In the genomic region with DNA sequence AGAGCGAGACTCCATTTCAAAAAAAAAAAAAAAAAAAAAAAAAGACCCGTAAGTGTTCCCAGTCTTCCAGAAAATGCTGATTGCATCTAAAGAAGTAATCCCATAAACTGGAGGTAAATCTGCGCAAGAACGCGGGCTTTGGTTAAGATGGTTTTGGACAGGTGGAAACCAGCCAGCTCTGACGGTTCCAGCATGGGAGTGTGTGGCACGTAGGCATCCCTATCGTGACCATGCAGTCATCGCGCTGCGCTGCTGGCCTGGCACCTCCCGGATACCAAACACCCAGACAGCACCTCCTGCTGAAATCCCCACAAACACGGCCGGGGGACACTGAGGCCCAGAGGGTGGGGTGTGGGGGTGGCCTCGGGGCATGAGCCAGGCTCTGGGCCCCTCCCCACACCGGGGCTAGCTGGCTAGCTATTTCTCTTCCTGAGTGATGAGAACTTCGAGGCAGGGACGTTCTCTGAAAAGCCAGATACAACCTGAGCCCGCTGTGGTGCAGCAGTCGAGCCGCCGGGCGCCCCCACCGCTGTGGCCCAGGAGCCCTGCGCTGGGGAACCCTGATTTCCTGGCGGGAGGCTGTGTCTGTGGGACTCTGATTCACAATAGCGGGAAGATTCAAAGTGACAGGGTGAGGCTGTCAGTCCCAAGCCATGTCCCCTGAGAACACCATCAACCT, we compare ENCODE assay signal across 18 cellular contexts. TPM values are rescaled to one million over a fixed set of nuclear protein-coding genes. Genes with fewer than 3 reads are reported as not detected.
DNase-seq lines count a peak whose midpoint lies in the region; ATAC-seq and TF ChIP-seq lines count a peak whose summit lies in the region.
"Had no signal": no experiment of that assay in that cellular context is flagged by ENCODE, and none has a peak within 500 bp of the region (broad histone marks: within the 10 kb centered on the region; RNA-seq: fewer than 3 reads in every experiment).

No MANE protein-coding gene starts in this region.

- H3K27me3 Mint-ChIP-seq in WTC11 (ENCODE audit: low read depth) = no peaks in the 10 kb centered on the region; the same call in none of the 2 replicates
- no peaks in the 10 kb centered on the region for H3K27me3 Mint-ChIP-seq in naive thymus-derived CD4-positive, alpha-beta T cell

- intact Hi-C loops in naive thymus-derived CD4-positive, alpha-beta T cell (cut with micrococcal nuclease) = loop anchor here in 1 of 2 donors (5.0 kb wide), 1 partner anchor 41 kb away; no protein-coding TSS in a partner anchor

- POLR2A ChIA-PET in WTC11 (lab: Charles Lee) = interaction anchor here (0.8 to 1.4 kb wide), 3 partner anchors 9 to 14 kb away, joined by 3 to 8 read pairs (median 5); no protein-coding TSS in a partner anchor
- POLR2A ChIA-PET in naive thymus-derived CD4-positive, alpha-beta T cell (lab: Charles Lee) = interaction anchor here (0.6 kb wide), 1 partner anchor 116 kb away, joined by 3 read pairs; no protein-coding TSS in a partner anchor

- H3K4me3 ChIP-seq in naive thymus-derived CD4-positive, alpha-beta T cell (ENCODE audit: low read length) = no peak overlapping the region
- H3K4me3 ChIP-seq: SK-N-MC, testis had no signal

- peaks cover 32% of the 10 kb centered on the region for H3K4me1 Mint-ChIP-seq in WTC11
- H3K4me1 Mint-ChIP-seq in naive thymus-derived CD4-positive, alpha-beta T cell = peaks cover 6 to 9% (median 8%) of the 10 kb centered on the region in 7 donors

- CTCF ChIA-PET in WTC11 (lab: Charles Lee) = interaction anchor here (0.6 to 2.1 kb wide), 13 partner anchors 10 to 623 kb away, joined by 3 to 17 read pairs (median 4); no protein-coding TSS in a partner anchor
- CTCF ChIA-PET in naive thymus-derived CD4-positive, alpha-beta T cell (lab: Charles Lee) = no interaction called here

- peak overlapping the region; percentile 84 for H3K27ac Mint-ChIP-seq in WTC11
- H3K27ac Mint-ChIP-seq in naive thymus-derived CD4-positive, alpha-beta T cell = peak overlapping the region in 3 of 9 donors; percentile 6 to 45 (median 31)
- H3K27ac Mint-ChIP-seq: activated T-helper 1 cell treated with anti-CD3 and anti-CD28 coated beads, Interleukin-12 subunit alpha, Interleukin-12 subunit beta, Interleukin-2, Interleukin-4 antibody, amounts not matched to agents 30 ng/mL and 10 ng/mL and 1 ng/mL, durations not matched to agents 14 hours and 24 hours and 36 hours had no signal

- H3K36me3 Mint-ChIP-seq in WTC11 = no peaks in the 10 kb centered on the region; the same call in 1 of the 2 replicates
- H3K36me3 Mint-ChIP-seq in naive thymus-derived CD4-positive, alpha-beta T cell = no peaks in the 10 kb centered on the region

- H3K9me3 Mint-ChIP-seq in WTC11 = peaks cover 5% of the 10 kb centered on the region; the same call in 1 of the 2 replicates
- H3K9me3 Mint-ChIP-seq in naive thymus-derived CD4-positive, alpha-beta T cell = peaks cover 0 to 4% (median 0%) of the 10 kb centered on the region in 11 donors
- H3K9me3 Mint-ChIP-seq: activated T-helper 1 cell treated with anti-CD3 and anti-CD28 coated beads, Interleukin-12 subunit alpha, Interleukin-12 subunit beta, Interleukin-2, Interleukin-4 antibody, amounts not matched to agents 30 ng/mL and 10 ng/mL and 1 ng/mL, durations not matched to agents 14 hours and 24 hours and 36 hours; IgD-negative memory B cell; nephron had no signal

- no peak for TF ChIP-seq CTCF in WTC11 (IDR thresholded peaks at IDR 0.05)

- no peak overlapping the region for H3K27ac ChIP-seq in naive thymus-derived CD4-positive, alpha-beta T cell (ENCODE audit: low read depth, low read length)
- H3K27ac ChIP-seq: C4-2B, SK-N-MC, testis had no signal

- H3K9me3 ChIP-seq in naive thymus-derived CD4-positive, alpha-beta T cell (ENCODE audit: control insufficient read depth in 2 of 3, low read length in 3 of 3) = no peaks in the 10 kb centered on the region
- H3K9me3 ChIP-seq: testis had no signal

- no peaks in the 10 kb centered on the region for H3K27me3 ChIP-seq in naive thymus-derived CD4-positive, alpha-beta T cell (ENCODE audit: control insufficient read depth in 2 of 2, insufficient read depth in 2 of 2, low read length in 2 of 2)
- H3K27me3 ChIP-seq: testis had no signal

- ATAC-seq in WTC11 (no peak; the same call in 1 of the 2 replicates), HG02571 (IDR thresholded peaks at IDR 0.05; ENCODE audit: unreplicated experiment) (no peak), GM21825 (IDR thresholded peaks at IDR 0.05; ENCODE audit: unreplicated experiment) (no peak)
- ATAC-seq in naive thymus-derived CD4-positive, alpha-beta T cell = peak; percentile 24

- no peaks in the 10 kb centered on the region for H3K4me1 ChIP-seq in naive thymus-derived CD4-positive, alpha-beta T cell (ENCODE audit: control insufficient read depth in 2 of 2, insufficient read depth in 2 of 2, low read length in 2 of 2)

- no peak overlapping the region for H3K4me3 Mint-ChIP-seq in WTC11
- H3K4me3 Mint-ChIP-seq in naive thymus-derived CD4-positive, alpha-beta T cell = no peak overlapping the region
- H3K4me3 Mint-ChIP-seq: activated T-helper 1 cell treated with anti-CD3 and anti-CD28 coated beads, Interleukin-12 subunit alpha, Interleukin-12 subunit beta, Interleukin-2, Interleukin-4 antibody, amounts not matched to agents 30 ng/mL and 10 ng/mL and 1 ng/mL, durations not matched to agents 14 hours and 24 hours and 36 hours; H9; nephron had no signal

- DNase-seq in COLO668 (lab: John Stamatoyannopoulos, UW; ENCODE audit: unreplicated experiment) = peak; percentile 24
- peak; percentile 34 for DNase-seq in G401 (ENCODE audit: low spot score)
- DNase-seq in WTC11 (ENCODE audit: low spot score) = no peak
- DNase-seq in naive thymus-derived CD4-positive, alpha-beta T cell = no peak
- DNase-seq in activated T-cell treated with anti-CD3 and anti-CD28 coated beads for 4 hours = no peak
- DNase-seq: activated CD4-positive, alpha-beta T cell treated with anti-CD3 and anti-CD28 coated beads, Interleukin-2, amount 50 U/mL, for 4 hours; amniotic stem cell; EL; H9; NCI-H446; testis had no signal

- in situ Hi-C loops in G401 (cut with HindIII; ENCODE audit: low sequenced_read_pairs) = loop anchor here (10.0 kb wide), 1 partner anchor 93 kb away; a partner anchor contains a TSS

- no peaks in the 10 kb centered on the region for H3K36me3 ChIP-seq in naive thymus-derived CD4-positive, alpha-beta T cell (ENCODE audit: control insufficient read depth in 2 of 3, insufficient read depth in 3 of 3, low read length in 3 of 3)

TF ChIP-seq in WTC11, 78 proteins besides CTCF, POLR2A, EP300 and RAD21:
- TF ChIP-seq, protein P1, sequence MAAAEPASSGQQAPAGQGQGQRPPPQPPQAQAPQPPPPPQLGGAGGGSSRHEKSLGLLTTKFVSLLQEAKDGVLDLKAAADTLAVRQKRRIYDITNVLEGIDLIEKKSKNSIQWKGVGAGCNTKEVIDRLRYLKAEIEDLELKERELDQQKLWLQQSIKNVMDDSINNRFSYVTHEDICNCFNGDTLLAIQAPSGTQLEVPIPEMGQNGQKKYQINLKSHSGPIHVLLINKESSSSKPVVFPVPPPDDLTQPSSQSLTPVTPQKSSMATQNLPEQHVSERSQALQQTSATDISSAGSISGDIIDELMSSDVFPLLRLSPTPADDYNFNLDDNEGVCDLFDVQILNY (CRISPR knock-in tag; IDR thresholded peaks at IDR 0.05) = peak; percentile 28; the same call in 1 of the 2 replicates
- TF ChIP-seq, protein P2, sequence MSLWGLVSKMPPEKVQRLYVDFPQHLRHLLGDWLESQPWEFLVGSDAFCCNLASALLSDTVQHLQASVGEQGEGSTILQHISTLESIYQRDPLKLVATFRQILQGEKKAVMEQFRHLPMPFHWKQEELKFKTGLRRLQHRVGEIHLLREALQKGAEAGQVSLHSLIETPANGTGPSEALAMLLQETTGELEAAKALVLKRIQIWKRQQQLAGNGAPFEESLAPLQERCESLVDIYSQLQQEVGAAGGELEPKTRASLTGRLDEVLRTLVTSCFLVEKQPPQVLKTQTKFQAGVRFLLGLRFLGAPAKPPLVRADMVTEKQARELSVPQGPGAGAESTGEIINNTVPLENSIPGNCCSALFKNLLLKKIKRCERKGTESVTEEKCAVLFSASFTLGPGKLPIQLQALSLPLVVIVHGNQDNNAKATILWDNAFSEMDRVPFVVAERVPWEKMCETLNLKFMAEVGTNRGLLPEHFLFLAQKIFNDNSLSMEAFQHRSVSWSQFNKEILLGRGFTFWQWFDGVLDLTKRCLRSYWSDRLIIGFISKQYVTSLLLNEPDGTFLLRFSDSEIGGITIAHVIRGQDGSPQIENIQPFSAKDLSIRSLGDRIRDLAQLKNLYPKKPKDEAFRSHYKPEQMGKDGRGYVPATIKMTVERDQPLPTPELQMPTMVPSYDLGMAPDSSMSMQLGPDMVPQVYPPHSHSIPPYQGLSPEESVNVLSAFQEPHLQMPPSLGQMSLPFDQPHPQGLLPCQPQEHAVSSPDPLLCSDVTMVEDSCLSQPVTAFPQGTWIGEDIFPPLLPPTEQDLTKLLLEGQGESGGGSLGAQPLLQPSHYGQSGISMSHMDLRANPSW (CRISPR knock-in tag; conservative IDR thresholded peaks at IDR 0.05; ENCODE audit: low read depth) = no peak

RNA-seq across cellular contexts. Expression of a gene that starts 32.2 kb away (rescaled TPM):
- 10.9 and 13.8 TPM in 2 replicates for total RNA-seq in G401 (2014; rRNA removed; shearing (Covaris generic))
- 76.7 to 95.6 TPM (median 79.2 TPM) in 3 replicates for total RNA-seq in WTC11 (2021)
- total RNA-seq in naive thymus-derived CD4-positive, alpha-beta T cell = 10 to 100 TPM; 49.7 to 92.9 (median 58.0) TPM
- polyA plus RNA-seq in naive thymus-derived CD4-positive, alpha-beta T cell = 1 to 10 TPM; 1.9 to 7.1 TPM

Comparison
In these comparisons a context has a peak if more than half of its experiments do, and no peak if none do; other contexts are left out.
1. DNase-seq: peak in COLO668 (single experiment) and G401 (single experiment); none in WTC11 (single experiment), naive thymus-derived CD4-positive, alpha-beta T cell (0 of 9) and activated T-cell treated with anti-CD3 and anti-CD28 coated beads for 4 hours (single experiment).